Comparison of ENCODE assay signal across 8 cellular contexts in genomic region chr9:134443169-134444039, GRCh38.
A peak's percentile ranks its signal among the peaks of the same experiment; 100 is the strongest.
DNase-seq lines count a peak whose midpoint lies in the region; ATAC-seq, FAIRE-seq and TF ChIP-seq lines count a peak whose summit lies in the region.

No MANE protein-coding gene starts in this region.

- H3K27ac ChIP-seq in mammary epithelial cell (ENCODE audit: insufficient read depth, low read depth, low read length) = no peak overlapping the region
- H3K27ac ChIP-seq in keratinocyte (ENCODE audit: control insufficient read depth, insufficient read depth, low read length) = peak overlapping the region; percentile 24

- FAIRE-seq in keratinocyte (lab: Jason Lieb, UNC) = peak; percentile 83

- H3K4me2 ChIP-seq in mammary epithelial cell (ENCODE audit: insufficient read depth, low read depth, low read length) (peak overlapping the region; percentile 19), keratinocyte (ENCODE audit: control insufficient read depth, extremely low read depth, insufficient read depth, low read depth, low read length) (no peak overlapping the region)

- CTCF ChIA-PET in mammary epithelial cell (lab: Charles Lee; ENCODE audit: low non-redundant PET) = interaction anchor here (0.7 kb wide), 2 partner anchors 11 to 268 kb away, joined by 3 to 4 read pairs; no protein-coding TSS in a partner anchor

- H3K79me2 ChIP-seq in mammary epithelial cell (ENCODE audit: insufficient read depth, low read length) (no peaks in the 10 kb centered on the region), keratinocyte (ENCODE audit: control insufficient read depth, insufficient read depth, low read length) (no peaks in the 10 kb centered on the region)

- peak; percentile 81 for ATAC-seq in HG03066 (IDR thresholded peaks at IDR 0.05; ENCODE audit: low read depth, unreplicated experiment)
- no peak for ATAC-seq in GM19455 (IDR thresholded peaks at IDR 0.05; ENCODE audit: unreplicated experiment)

- peaks cover 3% of the 10 kb centered on the region for H3K9me1 ChIP-seq in keratinocyte (ENCODE audit: control insufficient read depth, extremely low read depth, insufficient read depth, low read length)

- H3K27me3 ChIP-seq in mammary epithelial cell (ENCODE audit: insufficient read depth, low read length) (no peaks in the 10 kb centered on the region), keratinocyte (ENCODE audit: control insufficient read depth, extremely low read depth, insufficient read depth, low read length) (peaks cover 16% of the 10 kb centered on the region)

- H2AFZ ChIP-seq in mammary epithelial cell (ENCODE audit: low read depth, low read length) = no peak overlapping the region
- H2AFZ ChIP-seq in keratinocyte (ENCODE audit: control insufficient read depth, low read length) = no peak overlapping the region

- WGBS in mammary epithelial cell (ENCODE audit: low coverage, missing lambda C conversion rate) = 8% methylated on average over 13 of the region's 27 CpGs

- H3K9ac ChIP-seq in mammary epithelial cell (ENCODE audit: insufficient read depth, low read length) = peak overlapping the region; percentile 11
- peak overlapping the region; percentile 31 for H3K9ac ChIP-seq in keratinocyte (ENCODE audit: control insufficient read depth, extremely low read depth, insufficient read depth, low read length)

- H3K4me1 ChIP-seq in mammary epithelial cell (ENCODE audit: insufficient read depth, low read length) (peaks cover 12% of the 10 kb centered on the region), keratinocyte (ENCODE audit: control insufficient read depth, extremely low read depth, insufficient read depth, low read length) (peaks cover 11% of the 10 kb centered on the region)

- H3K9me3 ChIP-seq in mammary epithelial cell (replicated peaks; ENCODE audit: insufficient read depth, low read length) (peaks cover 10% of the 10 kb centered on the region), keratinocyte (ENCODE audit: control insufficient read depth, low read depth, low read length) (peaks cover under 1% of the 10 kb centered on the region)

- BruUV-seq in mammary epithelial cell (replicated peaks; lab: Mats Ljungman, UMichigan) = no TSS peak

- in situ Hi-C loops in mammary epithelial cell (cut with MboI; ENCODE audit: low sequenced_read_pairs in 2 of 2) = loop anchor here in 1 of 2 donors (10.0 kb wide), 1 partner anchor 279 kb away; the partner anchor contains the start of gene RNU6ATAC

- peak; percentile 82 for DNase-seq in NCI-H2196 treated with DMSO at 0.1 percent for 48 hours (lab: John Stamatoyannopoulos, UW; ENCODE audit: unreplicated experiment)
- peak; percentile 67 for DNase-seq in activated CD4-positive, CD25-positive, alpha-beta regulatory T cell treated with anti-CD3 and anti-CD28 coated beads, Interleukin-2, amount 50 U/mL, for 16 hours (ENCODE audit: low read depth, low spot score)
- DNase-seq in mammary epithelial cell = peak; percentile 94
- peak; percentile 89 for DNase-seq in keratinocyte (ENCODE audit: low read depth, low spot score)
- peak; percentile 90 for DNase-seq in stimulated activated CD4-positive, alpha-beta T cell treated with anti-CD3 and anti-CD28 coated beads, Interleukin-15, amount 100 ng/mL, for 24 hours

- H3K4me3 ChIP-seq in mammary epithelial cell (replicated peaks in 1 of 3; ENCODE audit: insufficient read depth in 1 of 3, low read depth in 2 of 3, low read length in 3 of 3) (no peak overlapping the region), keratinocyte (ENCODE audit: control insufficient read depth in 2 of 3, extremely low read depth in 1 of 3, insufficient read depth in 2 of 3, low read depth in 1 of 3, low read length in 3 of 3) (no peak overlapping the region)

- TF ChIP-seq CTCF in GM12874 (IDR thresholded peaks at IDR 0.05; ENCODE audit: insufficient read depth, low read depth, low read length) = peak; percentile 98
- TF ChIP-seq CTCF in mammary epithelial cell (conservative IDR thresholded peaks at IDR 0.05 in 1 of 2, IDR thresholded peaks at IDR 0.05 in 1 of 2; ENCODE audit: extremely low read depth in 1 of 2, insufficient read depth in 1 of 2, low read depth in 1 of 2, low read length in 2 of 2) = peak; percentile 83 to 97
- TF ChIP-seq CTCF in keratinocyte (optimal IDR thresholded peaks at IDR 0.05 in 1 of 3, IDR thresholded peaks at IDR 0.05 in 1 of 3, conservative IDR thresholded peaks at IDR 0.05 in 1 of 3; ENCODE audit: extremely low read depth in 1 of 3, insufficient read depth in 2 of 3, low read length in 3 of 3) = peak in 2 of 3 experiments; percentile 96 to 99

- dilution Hi-C loops in mammary epithelial cell (cut with HindIII; ENCODE audit: low sequenced_read_pairs) (loop anchor here (5.0 to 10.0 kb wide), 4 partner anchors 86 to 971 kb away; partner anchors contain the start of gene RXRA), keratinocyte (cut with MboI; ENCODE audit: extremely low pct_ligation_motif_present, low sequenced_read_pairs) (no loop called here)

- no peaks in the 10 kb centered on the region for H3K36me3 ChIP-seq in mammary epithelial cell (ENCODE audit: insufficient read depth, low read length)
- no peaks in the 10 kb centered on the region for H3K36me3 ChIP-seq in keratinocyte (ENCODE audit: control insufficient read depth in 2 of 2, extremely low read depth in 1 of 2, insufficient read depth in 2 of 2, low read length in 2 of 2)

- H4K20me1 ChIP-seq in mammary epithelial cell (ENCODE audit: insufficient read depth, low read length) (no peaks in the 10 kb centered on the region), keratinocyte (ENCODE audit: control insufficient read depth, extremely low read depth, insufficient read depth, low read length) (no peaks in the 10 kb centered on the region)

- intact Hi-C loops in mammary epithelial cell (cut with micrococcal nuclease) = loop anchor here (1.0 to 5.0 kb wide), 5 partner anchors 46 to 273 kb away; no protein-coding TSS in a partner anchor
